In genomic region chr10:80192553-80192952, GRCh38 we compare ENCODE assay signal across 19 cellular contexts. TPM values are rescaled to one million over a fixed set of nuclear protein-coding genes. Genes with fewer than 3 reads are reported as not detected.
A peak's percentile ranks its signal among the peaks of the same experiment; 100 is the strongest.
DNase-seq lines count a peak whose midpoint lies in the region; ATAC-seq and TF ChIP-seq lines count a peak whose summit lies in the region.
"Had no signal": no experiment of that assay in that cellular context is flagged by ENCODE, and none has a peak within 500 bp of the region (broad histone marks: within the 10 kb centered on the region; RNA-seq: fewer than 3 reads in every experiment).

No MANE protein-coding gene starts in this region.

- no peak for TF ChIP-seq CTCF in lower lobe of right lung (IDR thresholded peaks at IDR 0.05)
- TF ChIP-seq CTCF in transverse colon (IDR thresholded peaks at IDR 0.05), result no peak
- no peak for TF ChIP-seq CTCF in omental fat pad (IDR thresholded peaks at IDR 0.05)
- no peak for TF ChIP-seq CTCF in prostate gland (IDR thresholded peaks at IDR 0.05)

- peaks cover 13 to 28% of the 10 kb centered on the region in 2 donors for H3K36me3 Mint-ChIP-seq in activated T-cell treated with anti-CD3 and anti-CD28 coated beads, Interleukin-2, amount 50 U/mL, for 72 hours (ENCODE audit: insufficient read depth in 2 of 2)
- peaks cover 2% of the 10 kb centered on the region for H3K36me3 Mint-ChIP-seq in T-helper 17 cell (ENCODE audit: low read depth)

- DNase-seq in activated T-cell treated with anti-CD3 and anti-CD28 coated beads, Interleukin-2, amount 50 U/mL, for 72 hours, result no peak
- no peak for DNase-seq in activated T-cell treated with anti-CD3 and anti-CD28 coated beads for 4 hours
- DNase-seq in T-helper 17 cell, result no peak
- no peak for DNase-seq in lower lobe of right lung
- no peak for DNase-seq in transverse colon
- no peak for DNase-seq in omental fat pad (ENCODE audit: low spot score)
- no peak for DNase-seq in prostate gland (ENCODE audit: low spot score)
- no peak for DNase-seq in substantia nigra (lab: John Stamatoyannopoulos, UW)
- DNase-seq: ACHN; activated CD8-positive, alpha-beta memory T cell treated with anti-CD3 and anti-CD28 coated beads for 24 hours; activated gamma-delta T cell; central memory CD4-positive, alpha-beta T cell; effector CD8-positive, alpha-beta T cell; NCI-H1436 treated with DMSO at 0.1 percent for 48 hours; NCI-H2227 treated with DMSO at 0.1 percent for 48 hours; NCI-H82; stimulated activated naive CD8-positive, alpha-beta T cell treated with anti-CD3 and anti-CD28 coated beads, Interleukin-15, Interleukin-2, amounts not matched to agents 100 U/mL and 50 U/mL, for 24 hours had no signal

- TF ChIP-seq POLR2A in transverse colon (IDR thresholded peaks at IDR 0.05) (no peak), prostate gland (IDR thresholded peaks at IDR 0.05) (no peak)

- TF ChIP-seq EP300 in transverse colon (IDR thresholded peaks at IDR 0.05; ENCODE audit: low read depth), result no peak

- H3K4me1 ChIP-seq in lower lobe of right lung (peaks cover 97% of the 10 kb centered on the region), transverse colon (peaks cover 71 to 100% (median 87%) of the 10 kb centered on the region in 4 donors), prostate gland (replicated peaks) (peaks cover 8% of the 10 kb centered on the region)

- no peak overlapping the region for H3K4me3 ChIP-seq in lower lobe of right lung
- no peak overlapping the region for H3K4me3 ChIP-seq in transverse colon
- no peak overlapping the region for H3K4me3 ChIP-seq in prostate gland

- H3K27ac ChIP-seq in lower lobe of right lung, result peak overlapping the region; percentile 99
- H3K27ac ChIP-seq in transverse colon, result peak overlapping the region; percentile 78 to 100 (median 100)
- no peak overlapping the region for H3K27ac ChIP-seq in prostate gland
- no peak overlapping the region for H3K27ac ChIP-seq in substantia nigra (ENCODE audit: low read depth, low read length, poor library complexity, severe bottlenecking)

- H3K4me3 Mint-ChIP-seq in activated T-cell treated with anti-CD3 and anti-CD28 coated beads, Interleukin-2, amount 50 U/mL, for 72 hours, result no peak overlapping the region
- H3K4me3 Mint-ChIP-seq in T-helper 17 cell, result no peak overlapping the region
- H3K4me3 Mint-ChIP-seq: T-helper 1 cell treated with Interleukin-12 subunit alpha and Interleukin-12 subunit beta and Interleukin-4 antibody, amounts not matched to agents 30 μg/mL and 1 μg/mL, for 36 hours had no signal

- H3K9me3 Mint-ChIP-seq in activated T-cell treated with anti-CD3 and anti-CD28 coated beads, Interleukin-2, amount 50 U/mL, for 72 hours, result peaks cover 7 to 8% of the 10 kb centered on the region in 2 donors

- H3K27me3 Mint-ChIP-seq in activated T-cell treated with anti-CD3 and anti-CD28 coated beads, Interleukin-2, amount 50 U/mL, for 72 hours (ENCODE audit: low read depth), result no peaks in the 10 kb centered on the region
- no peaks in the 10 kb centered on the region for H3K27me3 Mint-ChIP-seq in T-helper 17 cell

- H3K4me1 Mint-ChIP-seq in activated T-cell treated with anti-CD3 and anti-CD28 coated beads, Interleukin-2, amount 50 U/mL, for 72 hours (ENCODE audit: low read depth), result peaks cover 83% of the 10 kb centered on the region
- peaks cover 62% of the 10 kb centered on the region for H3K4me1 Mint-ChIP-seq in T-helper 17 cell

- ATAC-seq in activated T-cell treated with anti-CD3 and anti-CD28 coated beads, Interleukin-2, amount 50 U/mL, for 72 hours (replicated peaks in 1 of 2), result no peak
- no peak for ATAC-seq in T-helper 17 cell
- no peak for ATAC-seq in lower lobe of right lung
- no peak for ATAC-seq in omental fat pad (ENCODE audit: low FRiP score)
- ATAC-seq: left lobe of liver; stimulated activated naive CD8-positive, alpha-beta T cell treated with anti-CD3 and anti-CD28 coated beads, Interleukin-15, Interleukin-2, amounts not matched to agents 100 U/mL and 50 U/mL, for 24 hours had no signal

- peak overlapping the region; percentile 20 for H3K27ac Mint-ChIP-seq in activated T-cell treated with anti-CD3 and anti-CD28 coated beads, Interleukin-2, amount 50 U/mL, for 72 hours
- H3K27ac Mint-ChIP-seq in T-helper 17 cell, result peak overlapping the region; percentile 60

- in situ Hi-C loops in transverse colon (cut with MboI; ENCODE audit: low pct_ligation_motif_present in 1 of 4, low pct_unique_long_range_greater_than_20kb in 1 of 4, low sequenced_read_pairs in 3 of 4), result no loop called here

- H3K36me3 ChIP-seq in lower lobe of right lung (peaks cover 10% of the 10 kb centered on the region), transverse colon (no peaks in the 10 kb centered on the region), prostate gland (no peaks in the 10 kb centered on the region)

- no peaks in the 10 kb centered on the region for H3K27me3 ChIP-seq in lower lobe of right lung (ENCODE audit: low read depth)
- no peaks in the 10 kb centered on the region for H3K27me3 ChIP-seq in transverse colon
- no peaks in the 10 kb centered on the region for H3K27me3 ChIP-seq in prostate gland (replicated peaks; ENCODE audit: insufficient read depth)

- H3K9me3 ChIP-seq in T-helper 17 cell (ENCODE audit: control insufficient read depth, low read length, poor library complexity, severe bottlenecking), result no peaks in the 10 kb centered on the region
- H3K9me3 ChIP-seq in lower lobe of right lung, result no peaks in the 10 kb centered on the region
- no peaks in the 10 kb centered on the region for H3K9me3 ChIP-seq in transverse colon
- H3K9me3 ChIP-seq in prostate gland, result no peaks in the 10 kb centered on the region

- intact Hi-C loops in lower lobe of right lung (cut with DNase I) (no loop called here), transverse colon (cut with DNase I; ENCODE audit: low total_unique reads) (no loop called here), prostate gland (cut with DNase I) (no loop called here)

RNA-seq across cellular contexts. Expression of gene ANXA11, which starts 12.8 kb away (rescaled TPM):
- total RNA-seq in activated T-cell treated with anti-CD3 and anti-CD28 coated beads, Interleukin-2, amount 50 U/mL, for 72 hours, result 100 to 1,000 TPM; 207 to 229 TPM
- total RNA-seq in T-helper 17 cell (100 to 1,000 TPM; 199 to 209 TPM), lower lobe of right lung (306 TPM), transverse colon (100 to 1,000 TPM; 134 to 247 (median 219) TPM), omental fat pad (100 to 1,000 TPM; 103 to 148 (median 121) TPM), prostate gland (100 to 1,000 TPM; 158 to 174 TPM)

Comparison
In these comparisons a context has a peak if more than half of its experiments do, and no peak if none do; other contexts are left out.
1. H3K27ac ChIP-seq: peak in lower lobe of right lung (single experiment) and transverse colon (4 of 4); none in prostate gland (0 of 2) and substantia nigra (single experiment).